11 cellular contexts compared by ENCODE assay signal in the genomic region with DNA sequence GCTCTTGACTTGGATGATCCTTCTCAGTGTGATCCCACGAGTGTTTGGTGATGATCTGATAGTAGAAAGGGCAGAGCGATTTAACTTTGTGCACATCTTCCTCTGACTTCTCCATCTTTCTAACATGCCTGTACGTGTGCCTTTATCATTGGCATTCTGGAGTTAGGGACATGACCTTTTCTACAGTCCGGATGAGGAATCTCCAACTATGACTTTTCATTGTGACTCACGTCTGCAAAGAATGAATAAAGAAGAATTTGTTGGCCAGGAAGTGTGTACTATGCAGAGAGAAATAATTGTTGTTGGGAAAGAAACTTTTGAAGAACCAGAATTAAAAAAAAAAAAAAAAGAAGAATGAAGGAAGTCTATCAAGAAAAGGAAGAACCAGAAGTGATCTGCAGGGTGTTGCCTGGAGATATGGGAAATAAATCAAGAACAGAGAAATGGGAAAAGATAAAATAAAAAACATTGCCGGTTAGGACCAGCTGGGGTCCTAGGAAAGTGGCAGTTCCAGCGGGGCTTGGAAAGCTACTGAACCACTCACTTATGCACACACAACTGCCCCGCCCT. TPM values are rescaled to one million over a fixed set of nuclear protein-coding genes. Genes with fewer than 3 reads are reported as not detected.
DNase-seq lines count a peak whose midpoint lies in the region; ATAC-seq lines count a peak whose summit lies in the region.
"Had no signal": no experiment of that assay in that cellular context is flagged by ENCODE, and none has a peak within 500 bp of the region (broad histone marks: within the 10 kb centered on the region; RNA-seq: fewer than 3 reads in every experiment).

No MANE protein-coding gene starts in this region.

- H3K36me3 ChIP-seq in muscle layer of colon (ENCODE audit: insufficient read depth, low read length) = no peaks in the 10 kb centered on the region

- DNase-seq in A172 (ENCODE audit: low spot score) = peak; percentile 83
- peak; percentile 63 for DNase-seq in NCI-H226
- peak; percentile 81 for DNase-seq in dermis blood vessel endothelial cell
- no peak for DNase-seq in activated gamma-delta T cell (lab: John Stamatoyannopoulos, UW)
- DNase-seq in NCI-H748 (lab: John Stamatoyannopoulos, UW; ENCODE audit: unreplicated experiment) = no peak
- no peak for DNase-seq in middle frontal gyrus (ENCODE audit: extremely low spot score, low spot score)
- DNase-seq: activated naive CD8-positive, alpha-beta T cell treated with anti-CD3 and anti-CD28 coated beads, Interleukin-2, amount 10 ng/mL, durations not matched to agents 7 days and 5 days; CD4-positive, CD25-positive, alpha-beta regulatory T cell had no signal

- peak overlapping the region in 1 of 2 donors; percentile 6 for H3K4me3 ChIP-seq in muscle layer of colon (ENCODE audit: low read depth in 1 of 2, low read length in 2 of 2)
- H3K4me3 ChIP-seq: GM23338 had no signal

- H3K9ac ChIP-seq in muscle layer of colon (ENCODE audit: low read length) = no peak overlapping the region

- peaks cover 72% of the 10 kb centered on the region for H3K4me1 ChIP-seq in muscle layer of colon (ENCODE audit: insufficient read depth, low read length)

- H3K27ac ChIP-seq in muscle layer of colon (ENCODE audit: low read depth, low read length) = peak overlapping the region; percentile 12

- no peaks in the 10 kb centered on the region for H3K27me3 ChIP-seq in muscle layer of colon (ENCODE audit: control insufficient read depth in 1 of 2, insufficient read depth in 2 of 2, low read length in 2 of 2)

- H3K9me3 ChIP-seq in muscle layer of colon (ENCODE audit: low read length) = no peaks in the 10 kb centered on the region

- ATAC-seq in HG02840 (IDR thresholded peaks at IDR 0.05; ENCODE audit: low FRiP score, unreplicated experiment) = no peak

RNA-seq across cellular contexts. Expression of gene PPFIBP1, which starts 25.3 kb away (rescaled TPM):
- total RNA-seq in A172 (2014; rRNA removed; shearing (Covaris generic)) = 43.2 and 82.3 TPM in 2 replicates
- 354 and 576 TPM in 2 replicates for total RNA-seq in dermis blood vessel endothelial cell

Comparison
In these comparisons a context has a peak if more than half of its experiments do, and no peak if none do; other contexts are left out.
1. DNase-seq: peak in A172 (single experiment), NCI-H226 (single experiment) and dermis blood vessel endothelial cell (single experiment); none in activated gamma-delta T cell (single experiment), NCI-H748 (single experiment) and middle frontal gyrus (single experiment).